In genomic region chr6:24408719-24409410, GRCh38 we compare ENCODE assay signal across 16 cellular contexts. TPM values are rescaled to one million over a fixed set of nuclear protein-coding genes. Genes with fewer than 3 reads are reported as not detected.
A peak's percentile ranks its signal among the peaks of the same experiment; 100 is the strongest.
DNase-seq lines count a peak whose midpoint lies in the region; ATAC-seq and TF ChIP-seq lines count a peak whose summit lies in the region.
"Had no signal": no experiment of that assay in that cellular context is flagged by ENCODE, and none has a peak within 500 bp of the region (broad histone marks: within the 10 kb centered on the region; RNA-seq: fewer than 3 reads in every experiment).

No MANE protein-coding gene starts in this region.

- H3K9me3 Mint-ChIP-seq in T-helper 2 cell treated with Interferon-gamma antibody and Interleukin-4, amounts not matched to agents 5 μg/mL and 100 μg/mL, for 36 hours = no peaks in the 10 kb centered on the region
- H3K9me3 Mint-ChIP-seq in naive thymus-derived CD8-positive, alpha-beta T cell = no peaks in the 10 kb centered on the region
- H3K9me3 Mint-ChIP-seq: effector memory CD8-positive, alpha-beta T cell had no signal

- no peaks in the 10 kb centered on the region for H3K27me3 Mint-ChIP-seq in T-helper 2 cell treated with Interferon-gamma antibody and Interleukin-4, amounts not matched to agents 5 μg/mL and 100 μg/mL, for 36 hours (ENCODE audit: low read depth)
- H3K27me3 Mint-ChIP-seq in naive thymus-derived CD8-positive, alpha-beta T cell = no peaks in the 10 kb centered on the region
- H3K27me3 Mint-ChIP-seq: effector memory CD8-positive, alpha-beta T cell; T-helper 17 cell had no signal

- TF ChIP-seq CTCF in GM13977 (IDR thresholded peaks at IDR 0.05; ENCODE audit: extremely low read depth, insufficient read depth, missing control alignments) = no peak

- DNase-seq in GM13977 (ENCODE audit: low spot score) = peak; percentile 74
- no peak for DNase-seq in T-helper 2 cell treated with Interferon-gamma antibody and Interleukin-4, amounts not matched to agents 5 μg/mL and 100 μg/mL, for 36 hours (ENCODE audit: low spot score)
- DNase-seq in cerebellar cortex (ENCODE audit: low spot score) = no peak
- DNase-seq in naive thymus-derived CD8-positive, alpha-beta T cell = no peak
- no peak for DNase-seq in NCI-H82 treated with DMSO at 0.1 percent for 48 hours (lab: John Stamatoyannopoulos, UW; ENCODE audit: unreplicated experiment)
- DNase-seq: amygdala; effector memory CD8-positive, alpha-beta T cell; glutamatergic neuron; lower lobe of right lung; NCI-H1048; posterior cingulate gyrus; T-helper 17 cell; thyroid gland had no signal

- in situ Hi-C loops in GM13977 (cut with MboI; ENCODE audit: low pct_unique_long_range_greater_than_20kb, low sequenced_read_pairs, unreplicated experiment) = no loop called here

- H3K36me3 Mint-ChIP-seq in T-helper 2 cell treated with Interferon-gamma antibody and Interleukin-4, amounts not matched to agents 5 μg/mL and 100 μg/mL, for 36 hours (ENCODE audit: low read depth) = peaks cover 23% of the 10 kb centered on the region
- peaks cover 0 to 72% (median 15%) of the 10 kb centered on the region in 3 donors for H3K36me3 Mint-ChIP-seq in naive thymus-derived CD8-positive, alpha-beta T cell

- POLR2A ChIA-PET in naive thymus-derived CD8-positive, alpha-beta T cell (lab: Charles Lee) = no interaction called here

- peaks cover 15% of the 10 kb centered on the region for H3K4me1 Mint-ChIP-seq in T-helper 2 cell treated with Interferon-gamma antibody and Interleukin-4, amounts not matched to agents 5 μg/mL and 100 μg/mL, for 36 hours (ENCODE audit: low read depth)
- H3K4me1 Mint-ChIP-seq in naive thymus-derived CD8-positive, alpha-beta T cell = peaks cover 0 to 36% (median 18%) of the 10 kb centered on the region in 4 donors

- H3K4me3 Mint-ChIP-seq in T-helper 2 cell treated with Interferon-gamma antibody and Interleukin-4, amounts not matched to agents 5 μg/mL and 100 μg/mL, for 36 hours = no peak overlapping the region
- H3K4me3 Mint-ChIP-seq in naive thymus-derived CD8-positive, alpha-beta T cell = no peak overlapping the region
- H3K4me3 Mint-ChIP-seq: effector memory CD8-positive, alpha-beta T cell; T-helper 17 cell had no signal

- ATAC-seq in GM19395 (IDR thresholded peaks at IDR 0.05; ENCODE audit: unreplicated experiment) = peak; percentile 94
- ATAC-seq in HG02759 (IDR thresholded peaks at IDR 0.05; ENCODE audit: unreplicated experiment) = peak; percentile 85
- peak; percentile 79 for ATAC-seq in HG03457 (IDR thresholded peaks at IDR 0.05; ENCODE audit: unreplicated experiment)
- no peak for ATAC-seq in naive thymus-derived CD8-positive, alpha-beta T cell
- ATAC-seq: effector memory CD8-positive, alpha-beta T cell; lower lobe of right lung; T-helper 17 cell had no signal

- no peak overlapping the region for H3K27ac Mint-ChIP-seq in T-helper 2 cell treated with Interferon-gamma antibody and Interleukin-4, amounts not matched to agents 5 μg/mL and 100 μg/mL, for 36 hours
- peak overlapping the region in 3 of 10 donors; percentile 6 to 63 (median 22) for H3K27ac Mint-ChIP-seq in naive thymus-derived CD8-positive, alpha-beta T cell
- H3K27ac Mint-ChIP-seq: T-helper 17 cell had no signal

RNA-seq across cellular contexts. Expression of gene MRS2, which starts 6.1 kb away (rescaled TPM):
- 10 to 100 TPM; 21.9 to 22.1 TPM for total RNA-seq in naive thymus-derived CD8-positive, alpha-beta T cell
- 10 to 100 TPM; 13.2 to 19.7 (median 16.1) TPM for polyA plus RNA-seq in naive thymus-derived CD8-positive, alpha-beta T cell

RNA-seq across cellular contexts. Expression of gene DCDC2, which starts 51.0 kb away (rescaled TPM):
- total RNA-seq in naive thymus-derived CD8-positive, alpha-beta T cell = not detected
- polyA plus RNA-seq in naive thymus-derived CD8-positive, alpha-beta T cell = not detected

Comparison
In these comparisons a context has a peak if more than half of its experiments do, and no peak if none do; other contexts are left out.
1. ATAC-seq: peak in GM19395 (single experiment), HG02759 (single experiment) and HG03457 (single experiment); none in naive thymus-derived CD8-positive, alpha-beta T cell (0 of 2).